In genomic region chr20:54543369-54543768, GRCh38 we compare ENCODE assay signal across 26 cellular contexts.
"Had no signal": no experiment of that assay in that cellular context is flagged by ENCODE, and none has a peak within 500 bp of the region (broad histone marks: within the 10 kb centered on the region; RNA-seq: fewer than 3 reads in every experiment).

No MANE protein-coding gene starts in this region.

- H3K27ac ChIP-seq: stomach, suprapubic skin, testis, thoracic aorta, thyroid gland, tibial artery, tibial nerve, transverse colon, upper lobe of left lung, upper lobe of right lung, uterus, vagina had no signal

- ATAC-seq: stimulated activated effector memory CD8-positive, alpha-beta T cell treated with anti-CD3 and anti-CD28 coated beads, Interleukin-12 subunit alpha, Interleukin-12 subunit beta, amount 100 ng/mL, for 72 hours; stimulated activated memory B cell treated with anti-CD40 and anti-IgM and Interleukin-4, amounts not matched to agents 10 μg/mL and 1 μg/mL and 100 μg/mL, for 72 hours; stimulated activated naive B cell treated with anti-CD40 and anti-IgM and Interleukin-4, amounts not matched to agents 10 μg/mL and 1 μg/mL and 100 μg/mL, for 72 hours; stimulated activated naive CD8-positive, alpha-beta T cell treated with anti-CD3 and anti-CD28 coated beads, Interleukin-15, amount 100 ng/mL, for 72 hours; stimulated activated naive CD8-positive, alpha-beta T cell treated with anti-CD3 and anti-CD28 coated beads, Interleukin-15, Interleukin-2, amounts not matched to agents 100 U/mL and 50 U/mL, for 24 hours; upper lobe of right lung had no signal

- H3K4me3 ChIP-seq: stomach, suprapubic skin, testis, thoracic aorta, thyroid gland, tibial artery, tibial nerve, transverse colon, upper lobe of left lung, upper lobe of right lung, uterus, vagina had no signal

- DNase-seq: stimulated activated CD4-positive, alpha-beta T cell treated with anti-CD3 and anti-CD28 coated beads, Interleukin-2, amount 100 ng/mL, for 48 hours; stimulated activated CD4-positive, alpha-beta T cell treated with anti-CD3 and anti-CD28 coated beads, Interleukin-4, amount 100 ng/mL, for 1 hour; stimulated activated CD4-positive, alpha-beta T cell treated with anti-CD3 and anti-CD28 coated beads, Interleukin-4, amount 100 ng/mL, for 24 hours; stimulated activated CD4-positive, alpha-beta T cell treated with anti-CD3 and anti-CD28 coated beads, Interleukin-4, amount 100 ng/mL, for 4 hours; stimulated activated CD8-positive, alpha-beta memory T cell treated with anti-CD3 and anti-CD28 coated beads, Interleukin-4, amount 100 ng/mL, for 48 hours; stimulated activated naive B cell treated with anti-CD40 and anti-IgM and Interleukin-4, amounts not matched to agents 10 μg/mL and 1 μg/mL and 100 μg/mL, for 72 hours; stimulated activated naive CD4-positive, alpha-beta T cell; stimulated activated naive CD4-positive, alpha-beta T cell treated with Interleukin-2 at 50 U/mL for 16 hours; stimulated activated naive CD8-positive, alpha-beta T cell treated with anti-CD3 and anti-CD28 coated beads, Interleukin-15, amount 100 ng/mL, for 72 hours; stimulated activated naive CD8-positive, alpha-beta T cell treated with anti-CD3 and anti-CD28 coated beads, Interleukin-15, Interleukin-2, amounts not matched to agents 100 U/mL and 50 U/mL, for 24 hours; stomach; substantia nigra; testis; thyroid gland; tibial artery; transverse colon; trophoblast cell; upper lobe of left lung; upper lobe of right lung; uterus had no signal

- H3K4me1 ChIP-seq: stomach, suprapubic skin, testis, thyroid gland, tibial artery, tibial nerve, transverse colon, upper lobe of left lung, upper lobe of right lung, uterus, vagina had no signal

- H3K27me3 ChIP-seq: stomach, suprapubic skin, testis, thyroid gland, tibial artery, tibial nerve, transverse colon, upper lobe of left lung, upper lobe of right lung, uterus, vagina had no signal

- H3K9me3 ChIP-seq: suprapubic skin, testis, thoracic aorta, thyroid gland, tibial artery, transverse colon, upper lobe of left lung, upper lobe of right lung, uterus, vagina had no signal

- H3K36me3 ChIP-seq: stomach, suprapubic skin, thoracic aorta, thyroid gland, tibial artery, tibial nerve, transverse colon, upper lobe of left lung, upper lobe of right lung, uterus, vagina had no signal
